In the genomic region with DNA sequence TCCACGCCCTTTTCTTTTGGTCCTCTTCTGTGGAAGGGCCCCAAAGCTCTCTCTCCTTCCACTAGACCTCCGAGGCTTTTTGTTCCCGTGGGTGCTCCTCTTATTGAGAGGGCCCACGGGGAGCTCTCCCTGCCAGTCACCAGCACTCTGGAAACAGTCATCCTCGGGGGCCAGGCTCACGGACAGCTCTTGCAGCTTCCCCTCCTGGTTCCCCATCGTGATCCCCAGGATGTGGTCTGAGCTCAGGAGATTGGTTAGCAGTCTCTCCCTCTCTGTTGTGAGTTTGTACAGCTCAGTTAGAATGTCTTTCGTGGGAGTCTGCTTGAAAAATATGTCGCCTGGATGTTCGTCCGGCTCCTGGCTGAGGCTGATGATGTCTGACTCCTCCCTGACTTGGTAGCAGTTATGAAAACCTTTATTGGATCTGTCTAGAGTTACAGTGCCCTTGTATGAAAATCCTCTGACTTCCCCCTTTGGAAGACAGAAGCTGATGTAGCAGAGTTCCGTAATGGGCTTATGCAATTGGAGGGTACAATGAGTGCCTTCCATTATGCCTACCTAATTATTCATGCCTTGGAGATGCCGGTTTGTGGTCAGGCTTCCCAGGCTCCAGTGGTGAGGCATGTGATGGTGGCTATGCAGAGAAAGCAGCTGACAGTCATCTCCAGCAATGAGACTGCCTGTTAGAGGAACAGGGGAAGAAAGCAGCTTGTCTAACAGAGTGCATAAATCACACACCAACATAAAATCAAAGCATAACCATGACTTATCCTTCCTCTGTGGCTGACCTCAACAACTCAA, we compare ENCODE assay signal across 10 cellular contexts. TPM values are rescaled to one million over a fixed set of nuclear protein-coding genes. Genes with fewer than 3 reads are reported as not detected.
DNase-seq lines count a peak whose midpoint lies in the region; ATAC-seq and TF ChIP-seq lines count a peak whose summit lies in the region.
"Had no signal": no experiment of that assay in that cellular context is flagged by ENCODE, and none has a peak within 500 bp of the region (broad histone marks: within the 10 kb centered on the region; RNA-seq: fewer than 3 reads in every experiment).

No MANE protein-coding gene starts in this region.

- intact Hi-C loops in activated CD4-positive, alpha-beta T cell treated with anti-CD3 and anti-CD28 coated beads, Interleukin-2, amount 10 ng/mL, durations not matched to agents 24 days and 14 days (cut with micrococcal nuclease): no loop called here

- peaks cover 4% of the 10 kb centered on the region for H3K4me1 Mint-ChIP-seq in osteocyte (ENCODE audit: unreplicated experiment)
- H3K4me1 Mint-ChIP-seq in activated CD4-positive, alpha-beta T cell treated with anti-CD3 and anti-CD28 coated beads, Interleukin-2, amount 10 ng/mL, durations not matched to agents 24 days and 14 days: peaks cover 4% of the 10 kb centered on the region
- H3K4me1 Mint-ChIP-seq: central memory CD8-positive, alpha-beta T cell had no signal

- peaks cover 8% of the 10 kb centered on the region for H3K27me3 Mint-ChIP-seq in osteocyte (ENCODE audit: unreplicated experiment)
- H3K27me3 Mint-ChIP-seq in activated CD4-positive, alpha-beta T cell treated with anti-CD3 and anti-CD28 coated beads, Interleukin-2, amount 10 ng/mL, durations not matched to agents 24 days and 14 days: peaks cover 19% of the 10 kb centered on the region
- H3K27me3 Mint-ChIP-seq: central memory CD8-positive, alpha-beta T cell had no signal

- H3K27ac ChIP-seq in HL-60 (replicated peaks): no peak overlapping the region
- peak overlapping the region; percentile 33 for H3K27ac ChIP-seq in angular gyrus (ENCODE audit: low read depth, low read length)
- H3K27ac ChIP-seq in substantia nigra (ENCODE audit: low read depth, low read length, poor library complexity, severe bottlenecking): peak overlapping the region; percentile 4
- no peak overlapping the region for H3K27ac ChIP-seq in Karpas-422 (ENCODE audit: low read length)
- H3K27ac ChIP-seq: parathyroid adenoma had no signal

- no peaks in the 10 kb centered on the region for H3K9me2 ChIP-seq in Karpas-422 (replicated peaks; ENCODE audit: insufficient read depth, low read length)

- H3K9me3 Mint-ChIP-seq in osteocyte (ENCODE audit: unreplicated experiment): no peaks in the 10 kb centered on the region
- no peaks in the 10 kb centered on the region for H3K9me3 Mint-ChIP-seq in activated CD4-positive, alpha-beta T cell treated with anti-CD3 and anti-CD28 coated beads, Interleukin-2, amount 10 ng/mL, durations not matched to agents 24 days and 14 days
- H3K9me3 Mint-ChIP-seq: central memory CD8-positive, alpha-beta T cell had no signal

- no peak overlapping the region for H3K9ac ChIP-seq in Karpas-422 (ENCODE audit: low read length)
- H3K9ac ChIP-seq: parathyroid adenoma had no signal

- no peaks in the 10 kb centered on the region for H3K79me2 ChIP-seq in Karpas-422 (ENCODE audit: low read length)
- H3K79me2 ChIP-seq: parathyroid adenoma had no signal

- H3K36me3 ChIP-seq in Karpas-422 (ENCODE audit: insufficient read depth, low read length): no peaks in the 10 kb centered on the region

- H3K4me2 ChIP-seq in Karpas-422 (ENCODE audit: low read depth, low read length, poor library complexity, severe bottlenecking): no peak overlapping the region

- no peak overlapping the region for H3K4me3 Mint-ChIP-seq in osteocyte (ENCODE audit: unreplicated experiment)
- H3K4me3 Mint-ChIP-seq in activated CD4-positive, alpha-beta T cell treated with anti-CD3 and anti-CD28 coated beads, Interleukin-2, amount 10 ng/mL, durations not matched to agents 24 days and 14 days: no peak overlapping the region
- H3K4me3 Mint-ChIP-seq: central memory CD8-positive, alpha-beta T cell had no signal

- H3K27ac Mint-ChIP-seq in osteocyte (ENCODE audit: unreplicated experiment): no peak overlapping the region
- no peak overlapping the region for H3K27ac Mint-ChIP-seq in activated CD4-positive, alpha-beta T cell treated with anti-CD3 and anti-CD28 coated beads, Interleukin-2, amount 10 ng/mL, durations not matched to agents 24 days and 14 days

- DNase-seq in HL-60 (ENCODE audit: low read depth in 1 of 2, low spot score in 1 of 2): peak; percentile 46 to 95
- DNase-seq in islet precursor cell: peak; percentile 87
- peak in 25 of 49 donors; percentile 0 to 68 (median 27) for DNase-seq in substantia nigra (lab: John Stamatoyannopoulos, UW)
- no peak for DNase-seq in osteocyte (ENCODE audit: extremely low spot score, unreplicated experiment)
- no peak for DNase-seq in activated CD4-positive, alpha-beta T cell treated with anti-CD3 and anti-CD28 coated beads, Interleukin-2, amount 10 ng/mL, durations not matched to agents 24 days and 14 days
- DNase-seq in Karpas-422: no peak

- H2AFZ ChIP-seq in Karpas-422 (ENCODE audit: low read length): no peak overlapping the region
- H2AFZ ChIP-seq: parathyroid adenoma had no signal

- ATAC-seq in HG02852 (IDR thresholded peaks at IDR 0.05; ENCODE audit: unreplicated experiment): no peak

- H3K4me3 ChIP-seq in HL-60 (replicated peaks; ENCODE audit: insufficient read depth, low read length) (no peak overlapping the region), Karpas-422 (ENCODE audit: low read length) (no peak overlapping the region)

- no peaks in the 10 kb centered on the region for H3K4me1 ChIP-seq in Karpas-422 (ENCODE audit: low read length)
- H3K4me1 ChIP-seq: parathyroid adenoma had no signal

- H3K9me3 ChIP-seq in Karpas-422 (ENCODE audit: low read length): no peaks in the 10 kb centered on the region

- H3K27me3 ChIP-seq in HL-60 (ENCODE audit: insufficient read depth, poor library complexity, severe bottlenecking) (no peaks in the 10 kb centered on the region), Karpas-422 (ENCODE audit: low read length) (no peaks in the 10 kb centered on the region)

- H3K36me3 Mint-ChIP-seq in osteocyte (ENCODE audit: unreplicated experiment): no peaks in the 10 kb centered on the region
- no peaks in the 10 kb centered on the region for H3K36me3 Mint-ChIP-seq in activated CD4-positive, alpha-beta T cell treated with anti-CD3 and anti-CD28 coated beads, Interleukin-2, amount 10 ng/mL, durations not matched to agents 24 days and 14 days (ENCODE audit: low read depth)

- H4K20me1 ChIP-seq in Karpas-422 (ENCODE audit: insufficient read depth, low read depth, low read length): no peaks in the 10 kb centered on the region

- TF ChIP-seq CTCF in HL-60 (IDR thresholded peaks at IDR 0.05; ENCODE audit: insufficient read depth, low read length): no peak
- no peak for TF ChIP-seq CTCF in osteocyte (IDR thresholded peaks at IDR 0.05)

RNA-seq across cellular contexts. Expression of gene FMN1, which starts 39.9 kb away (rescaled TPM):
- total RNA-seq in osteocyte: 4.2 and 5.8 TPM in 2 replicates
- total RNA-seq in activated CD4-positive, alpha-beta T cell treated with anti-CD3 and anti-CD28 coated beads, Interleukin-2, amount 10 ng/mL, durations not matched to agents 24 days and 14 days: 0.02 TPM in 1 of 2 replicates, not detected in the other
- total RNA-seq in Karpas-422 (2014; rRNA removed; shearing (Covaris generic); ENCODE audit: low replicate concordance): 0.47 and 1.1 TPM in 2 replicates

Comparison
In these comparisons a context has a peak if more than half of its experiments do, and no peak if none do; other contexts are left out.
1. DNase-seq: peak in HL-60 (2 of 2), islet precursor cell (single experiment) and substantia nigra (25 of 49); none in osteocyte (single experiment), activated CD4-positive, alpha-beta T cell treated with anti-CD3 and anti-CD28 coated beads, Interleukin-2, amount 10 ng/mL, durations not matched to agents 24 days and 14 days (single experiment) and Karpas-422 (single experiment).
2. H3K27ac ChIP-seq: peak in angular gyrus (single experiment) and substantia nigra (single experiment); none in HL-60 (single experiment) and Karpas-422 (single experiment).